17 cellular contexts compared by ENCODE assay signal in genomic region chr21:25441835-25442234, GRCh38.
DNase-seq lines count a peak whose midpoint lies in the region; FAIRE-seq and TF ChIP-seq lines count a peak whose summit lies in the region.
"Had no signal": no experiment of that assay in that cellular context is flagged by ENCODE, and none has a peak within 500 bp of the region (broad histone marks: within the 10 kb centered on the region; RNA-seq: fewer than 3 reads in every experiment).

No MANE protein-coding gene starts in this region.

- peak; percentile 35 for FAIRE-seq in GM12891 (lab: Jason Lieb, UNC)
- FAIRE-seq: HepG2, K562 had no signal

- H3K4me3 Mint-ChIP-seq in activated naive CD8-positive, alpha-beta T cell treated with anti-CD3 and anti-CD28 coated beads for 36 hours: no peak overlapping the region
- H3K4me3 Mint-ChIP-seq: CD4-positive, CD25-positive, alpha-beta regulatory T cell had no signal

- no peaks in the 10 kb centered on the region for H3K4me1 Mint-ChIP-seq in activated naive CD8-positive, alpha-beta T cell treated with anti-CD3 and anti-CD28 coated beads for 36 hours
- H3K4me1 Mint-ChIP-seq: CD4-positive, CD25-positive, alpha-beta regulatory T cell had no signal

- H3K27ac Mint-ChIP-seq in activated naive CD8-positive, alpha-beta T cell treated with anti-CD3 and anti-CD28 coated beads for 36 hours: no peak overlapping the region
- H3K27ac Mint-ChIP-seq: CD4-positive, CD25-positive, alpha-beta regulatory T cell had no signal

- peaks cover 8% of the 10 kb centered on the region for H3K9me3 Mint-ChIP-seq in activated naive CD8-positive, alpha-beta T cell treated with anti-CD3 and anti-CD28 coated beads for 36 hours

- H3K36me3 Mint-ChIP-seq in activated naive CD8-positive, alpha-beta T cell treated with anti-CD3 and anti-CD28 coated beads for 36 hours: peaks cover 2% of the 10 kb centered on the region
- H3K36me3 Mint-ChIP-seq: CD4-positive, CD25-positive, alpha-beta regulatory T cell had no signal

- TF ChIP-seq CTCF in VCaP (conservative IDR thresholded peaks at IDR 0.05): no peak

- DNase-seq in GM12891 (ENCODE audit: insufficient read length, low spot score) (no peak), KBM-7 (peak; percentile 62), NCI-H2029 treated with DMSO at 0.1 percent for 48 hours (lab: John Stamatoyannopoulos, UW) (peak; percentile 68), SHP77 treated with DMSO at 0.1 percent for 48 hours (lab: John Stamatoyannopoulos, UW) (no peak), inferior parietal cortex (ENCODE audit: extremely low spot score) (no peak)
- DNase-seq in activated naive CD8-positive, alpha-beta T cell treated with anti-CD3 and anti-CD28 coated beads for 36 hours: no peak
- DNase-seq: CD4-positive, CD25-positive, alpha-beta regulatory T cell; H7; NCI-H1694; NCI-H226; NCI-H510A treated with DMSO at 0.1 percent for 48 hours; SIG-M5; SK-N-SH had no signal

- in situ Hi-C loops in KBM-7 (cut with MboI; ENCODE audit: low pct_unique_long_range_greater_than_20kb, low sequenced_read_pairs): loop anchor here (25.0 kb wide), 1 partner anchor 120 kb away; no protein-coding TSS in a partner anchor

- no peaks in the 10 kb centered on the region for H3K27me3 Mint-ChIP-seq in activated naive CD8-positive, alpha-beta T cell treated with anti-CD3 and anti-CD28 coated beads for 36 hours
- H3K27me3 Mint-ChIP-seq: CD4-positive, CD25-positive, alpha-beta regulatory T cell had no signal

- TF ChIP-seq POLR2A in GM12891 (IDR thresholded peaks at IDR 0.05; ENCODE audit: low read depth, low read length): no peak

- peak overlapping the region; percentile 26; the same call in 1 of the 2 replicates for H3K27ac ChIP-seq in VCaP
- H3K27ac ChIP-seq: RWPE1 had no signal

TF ChIP-seq in GM12891, 5 proteins besides CTCF, POLR2A, EP300 and RAD21:
- TF ChIP-seq PAX5 (IDR thresholded peaks at IDR 0.05; ENCODE audit: insufficient read depth, low read length, severe bottlenecking) (no peak), TAF1 (IDR thresholded peaks at IDR 0.05; ENCODE audit: low read depth, low read length) (no peak), POLR2AphosphoS5 (IDR thresholded peaks at IDR 0.05; ENCODE audit: low read depth, low read length) (no peak), POU2F2 (IDR thresholded peaks at IDR 0.05; ENCODE audit: low read depth, low read length) (no peak), SPI1 (IDR thresholded peaks at IDR 0.05; ENCODE audit: low read depth, low read length) (no peak)

Comparison
In these comparisons a context has a peak if more than half of its experiments do, and no peak if none do; other contexts are left out.
1. DNase-seq: peak in KBM-7 (single experiment) and NCI-H2029 treated with DMSO at 0.1 percent for 48 hours (single experiment); none in GM12891 (single experiment), SHP77 treated with DMSO at 0.1 percent for 48 hours (single experiment), activated naive CD8-positive, alpha-beta T cell treated with anti-CD3 and anti-CD28 coated beads for 36 hours (single experiment) and inferior parietal cortex (single experiment).